In genomic region chr21:28337319-28337718, GRCh38 we compare ENCODE assay signal across 8 cellular contexts.
DNase-seq lines count a peak whose midpoint lies in the region; ATAC-seq, FAIRE-seq and TF ChIP-seq lines count a peak whose summit lies in the region.

No MANE protein-coding gene starts in this region.

- no peak overlapping the region for H4K8ac ChIP-seq in H1 (ENCODE audit: extremely low read depth, insufficient read depth, low read length)

- peak; percentile 48 to 49 for TF ChIP-seq RAD21 in H1 (IDR thresholded peaks at IDR 0.05 in 1 of 2, conservative IDR thresholded peaks at IDR 0.05 in 1 of 2; ENCODE audit: low read depth in 2 of 2, low read length in 2 of 2)

- no peaks in the 10 kb centered on the region for H3K9me3 ChIP-seq in H1 (ENCODE audit: insufficient read depth in 2 of 2, low read depth in 1 of 2, low read length in 1 of 2)
- no peaks in the 10 kb centered on the region for H3K9me3 ChIP-seq in osteoblast (ENCODE audit: low read depth, low read length)
- H3K9me3 ChIP-seq in mucosa of descending colon, result no peaks in the 10 kb centered on the region

- H3K4me3 ChIP-seq in H1 (ENCODE audit: extremely low read depth in 1 of 4, insufficient read depth in 2 of 4, low read depth in 3 of 4, low read length in 4 of 4), result no peak overlapping the region
- no peak overlapping the region for H3K4me3 ChIP-seq in osteoblast (ENCODE audit: insufficient read depth, low read length)
- no peak overlapping the region for H3K4me3 ChIP-seq in mucosa of descending colon

- no peaks in the 10 kb centered on the region for H3K23me2 ChIP-seq in H1 (ENCODE audit: low read depth, low read length)

- DNase-seq in NCI-H69 (lab: John Stamatoyannopoulos, UW) (peak; percentile 2), H1 (ENCODE audit: low read depth in 1 of 2, low spot score in 2 of 2) (no peak), osteoblast (ENCODE audit: insufficient read length, low spot score, missing footprints) (no peak), NK-92 (lab: John Stamatoyannopoulos, UW; ENCODE audit: unreplicated experiment) (no peak), mucosa of descending colon (no peak), UCSD-AML1 (lab: John Stamatoyannopoulos, UW; ENCODE audit: unreplicated experiment) (no peak)
- no peak for DNase-seq in activated effector memory CD4-positive, alpha-beta T cell treated with Interleukin-2 at 50 U/mL for 16 hours

- no peak for TF ChIP-seq EP300 in H1 (IDR thresholded peaks at IDR 0.05; ENCODE audit: borderline replicate concordance in 1 of 2, low read depth in 2 of 2, low read length in 2 of 2)

- H4K5ac ChIP-seq in H1 (ENCODE audit: insufficient read length, low read depth, low read length), result no peak overlapping the region

- H3K4me1 ChIP-seq in H1 (replicated peaks in 1 of 4; ENCODE audit: control insufficient read depth in 3 of 4, insufficient read depth in 4 of 4, low read length in 3 of 4) (peaks cover 0 to 2% (median 0%) of the 10 kb centered on the region in 4 experiments; a peak in 1 of 7 replicates), osteoblast (ENCODE audit: insufficient read depth, low read length) (peaks cover 38% of the 10 kb centered on the region), mucosa of descending colon (ENCODE audit: low read depth) (no peaks in the 10 kb centered on the region)

- no peaks in the 10 kb centered on the region for H3K27me3 ChIP-seq in H1 (replicated peaks in 1 of 4; ENCODE audit: control insufficient read depth in 3 of 4, extremely low read depth in 1 of 4, insufficient read depth in 3 of 4, low read length in 3 of 4)
- no peaks in the 10 kb centered on the region for H3K27me3 ChIP-seq in osteoblast (ENCODE audit: insufficient read depth, low read length)

- H3K18ac ChIP-seq in H1 (ENCODE audit: extremely low read depth, low read length), result no peak overlapping the region

- H2AFZ ChIP-seq in H1 (ENCODE audit: low read length) (no peak overlapping the region), osteoblast (ENCODE audit: low read length) (no peak overlapping the region)

- H2BK12ac ChIP-seq in H1 (ENCODE audit: low read depth, low read length), result no peak overlapping the region

- CTCF ChIA-PET in H1 (lab: Charles Lee; ENCODE audit: partially characterized antibody), result interaction anchor here (0.5 to 6.2 kb wide), 11 partner anchors 9 to 862 kb away, joined by 3 to 37 read pairs (median 4); no protein-coding TSS in a partner anchor

- no peak overlapping the region for H3K9ac ChIP-seq in H1 (replicated peaks in 1 of 4; ENCODE audit: extremely low read depth in 1 of 4, low read depth in 3 of 4, low read length in 3 of 4)

- H3K56ac ChIP-seq in H1 (replicated peaks; ENCODE audit: insufficient read length, low read depth, low read length), result no peak overlapping the region

- ATAC-seq in GM19351 (IDR thresholded peaks at IDR 0.05; ENCODE audit: unreplicated experiment) (peak; percentile 43), mucosa of descending colon (no peak)

- H2BK5ac ChIP-seq in H1 (ENCODE audit: low read depth, low read length), result no peak overlapping the region

- FAIRE-seq in H1 (lab: Jason Lieb, UNC), result no peak

- no peak overlapping the region for H2AK5ac ChIP-seq in H1 (ENCODE audit: low read depth, low read length)

- H3K4ac ChIP-seq in H1 (replicated peaks; ENCODE audit: insufficient read length, low read depth, low read length), result no peak overlapping the region

- TF ChIP-seq POLR2A in H1 (IDR thresholded peaks at IDR 0.05; ENCODE audit: control extremely low read depth in 1 of 2, low read depth in 2 of 2, low read length in 2 of 2), result no peak

- H4K20me1 ChIP-seq in H1 (replicated peaks in 1 of 2; ENCODE audit: control insufficient read depth in 1 of 2, insufficient read depth in 2 of 2, low read length in 2 of 2), result no peaks in the 10 kb centered on the region
- no peaks in the 10 kb centered on the region for H4K20me1 ChIP-seq in osteoblast (ENCODE audit: insufficient read depth, low read length)

- H2BK120ac ChIP-seq in H1 (replicated peaks; ENCODE audit: low read depth, low read length), result no peak overlapping the region

- no peaks in the 10 kb centered on the region for H3K36me3 ChIP-seq in H1 (ENCODE audit: control insufficient read depth in 2 of 4, insufficient read depth in 4 of 4, low read length in 3 of 4)
- no peaks in the 10 kb centered on the region for H3K36me3 ChIP-seq in osteoblast (ENCODE audit: insufficient read depth, low read length)
- H3K36me3 ChIP-seq in mucosa of descending colon (ENCODE audit: low read depth), result no peaks in the 10 kb centered on the region

- no peak overlapping the region for H3K14ac ChIP-seq in H1 (ENCODE audit: insufficient read length)

- no peak overlapping the region for H3K23ac ChIP-seq in H1 (ENCODE audit: insufficient read length)

- H3K4me2 ChIP-seq in H1 (ENCODE audit: insufficient read depth in 1 of 2, low read depth in 2 of 2, low read length in 2 of 2) (no peak overlapping the region), osteoblast (ENCODE audit: insufficient read depth, low read length) (no peak overlapping the region)

- H3K79me1 ChIP-seq in H1 (ENCODE audit: low read depth, low read length), result no peaks in the 10 kb centered on the region

- intact Hi-C loops in mucosa of descending colon (cut with DNase I, micrococcal nuclease), result loop anchor here in 1 of 2 donors (10.0 kb wide), 1 partner anchor 1483 kb away; no protein-coding TSS in a partner anchor

- no peak overlapping the region for H4K91ac ChIP-seq in H1 (replicated peaks; ENCODE audit: insufficient read length, low read length)

- H3K79me2 ChIP-seq in H1 (ENCODE audit: control insufficient read depth in 1 of 2, insufficient read depth in 2 of 2, low read length in 2 of 2), result no peaks in the 10 kb centered on the region
- no peaks in the 10 kb centered on the region for H3K79me2 ChIP-seq in osteoblast (ENCODE audit: insufficient read depth, low read length)

- H2BK15ac ChIP-seq in H1 (ENCODE audit: low read length), result no peak overlapping the region

- TF ChIP-seq CTCF in H1 (IDR thresholded peaks at IDR 0.05; ENCODE audit: control extremely low read depth in 1 of 3, insufficient read depth in 1 of 3, low read depth in 1 of 3, low read length in 3 of 3) (peak in 1 of 3 experiments; percentile 21; a peak in 2 of 4 replicates), osteoblast (IDR thresholded peaks at IDR 0.05; ENCODE audit: extremely low read depth, low read depth, low read length) (peak; percentile 49), mucosa of descending colon (IDR thresholded peaks at IDR 0.05) (no peak)

- POLR2A ChIA-PET in H1 (lab: Charles Lee; ENCODE audit: partially characterized antibody), result no interaction called here

- no peak overlapping the region for H3K27ac ChIP-seq in H1 (ENCODE audit: low read depth, low read length)
- peak overlapping the region; percentile 81 for H3K27ac ChIP-seq in osteoblast (ENCODE audit: low read depth, low read length)

- H2BK20ac ChIP-seq in H1 (ENCODE audit: low read length), result no peak overlapping the region

TF ChIP-seq in H1, 55 proteins besides CTCF, POLR2A, EP300 and RAD21:
- 0 out of 2 replicates have a peak, but pooled peaks have one; percentile 4 for TF ChIP-seq CEBPB (IDR thresholded peaks at IDR 0.05; ENCODE audit: low read depth, low read length)
- no peak for TF ChIP-seq POLR2AphosphoS5 (IDR thresholded peaks at IDR 0.05; ENCODE audit: low read depth, low read length)
- TF ChIP-seq CHD1 (IDR thresholded peaks at IDR 0.05; ENCODE audit: low read depth, low read length), result no peak
